In the genomic region with DNA sequence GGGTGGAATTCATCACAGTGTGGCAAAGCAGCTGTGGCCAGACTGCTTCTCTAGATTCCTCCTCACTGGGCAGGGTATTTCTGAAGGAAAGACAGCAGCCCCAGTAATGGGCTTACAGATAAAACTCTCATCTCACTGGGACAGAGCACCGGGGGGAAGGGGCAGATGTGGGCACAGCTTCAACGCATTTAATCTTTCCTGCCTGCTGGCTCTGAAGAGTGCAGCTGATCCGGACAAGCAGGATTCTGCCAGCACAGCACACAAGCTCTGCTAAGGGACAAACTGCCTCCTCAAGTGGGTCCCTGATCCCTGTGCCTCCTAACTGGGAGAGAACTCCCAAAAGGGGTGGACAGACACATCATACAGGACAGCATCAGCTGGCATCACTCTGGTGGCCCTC, we compare ENCODE assay signal across 13 cellular contexts.
DNase-seq lines count a peak whose midpoint lies in the region; ATAC-seq and TF ChIP-seq lines count a peak whose summit lies in the region.
"Had no signal": no experiment of that assay in that cellular context is flagged by ENCODE, and none has a peak within 500 bp of the region (broad histone marks: within the 10 kb centered on the region; RNA-seq: fewer than 3 reads in every experiment).

No MANE protein-coding gene starts in this region.

- H3K36me3 ChIP-seq in WERI-Rb-1, result no peaks in the 10 kb centered on the region
- H3K36me3 ChIP-seq: BLaER1 had no signal

- H3K27ac ChIP-seq in WERI-Rb-1, result no peak overlapping the region
- H3K27ac ChIP-seq: BLaER1 had no signal

- peak; percentile 3 for DNase-seq in NCI-H524 treated with DMSO at 0.1 percent for 48 hours (lab: John Stamatoyannopoulos, UW)
- DNase-seq in WERI-Rb-1, result peak; percentile 51
- DNase-seq in mesenteric fat pad (ENCODE audit: low spot score), result peak; percentile 59
- no peak for DNase-seq in foreskin fibroblast
- no peak for DNase-seq in HuH-7.5 (ENCODE audit: low spot score)
- DNase-seq: 8988T, DMS 273 treated with DMSO at 0.1 percent for 48 hours, GOT3, H9 had no signal

- TF ChIP-seq CTCF in WERI-Rb-1 (IDR thresholded peaks at IDR 0.05; ENCODE audit: low read depth, low read length), result no peak
- TF ChIP-seq CTCF in foreskin fibroblast (IDR thresholded peaks at IDR 0.05; ENCODE audit: low read depth, low read length), result no peak

- H3K4me3 ChIP-seq in WERI-Rb-1 (ENCODE audit: low read depth, low read length), result no peak overlapping the region
- no peak overlapping the region for H3K4me3 ChIP-seq in foreskin fibroblast (ENCODE audit: low read depth in 1 of 2, low read length in 2 of 2)
- H3K4me3 ChIP-seq: BLaER1 had no signal

- no peaks in the 10 kb centered on the region for H3K27me3 ChIP-seq in WERI-Rb-1 (ENCODE audit: insufficient read depth, low read depth, severe bottlenecking)
- H3K27me3 ChIP-seq: BLaER1 had no signal

- no peaks in the 10 kb centered on the region for H3K9me3 ChIP-seq in WERI-Rb-1 (ENCODE audit: severe bottlenecking)
- H3K9me3 ChIP-seq: BLaER1 had no signal

- ATAC-seq in GM21423 (IDR thresholded peaks at IDR 0.05; ENCODE audit: unreplicated experiment), result no peak
- ATAC-seq in GM18858 (IDR thresholded peaks at IDR 0.05; ENCODE audit: unreplicated experiment), result no peak
- ATAC-seq: HepG2 had no signal

Comparison
In these comparisons a context has a peak if more than half of its experiments do, and no peak if none do; other contexts are left out.
1. DNase-seq: peak in NCI-H524 treated with DMSO at 0.1 percent for 48 hours (single experiment), WERI-Rb-1 (single experiment) and mesenteric fat pad (single experiment); none in foreskin fibroblast (0 of 2) and HuH-7.5 (single experiment).